ENCODE assay signal across 2 cellular contexts in the genomic region with DNA sequence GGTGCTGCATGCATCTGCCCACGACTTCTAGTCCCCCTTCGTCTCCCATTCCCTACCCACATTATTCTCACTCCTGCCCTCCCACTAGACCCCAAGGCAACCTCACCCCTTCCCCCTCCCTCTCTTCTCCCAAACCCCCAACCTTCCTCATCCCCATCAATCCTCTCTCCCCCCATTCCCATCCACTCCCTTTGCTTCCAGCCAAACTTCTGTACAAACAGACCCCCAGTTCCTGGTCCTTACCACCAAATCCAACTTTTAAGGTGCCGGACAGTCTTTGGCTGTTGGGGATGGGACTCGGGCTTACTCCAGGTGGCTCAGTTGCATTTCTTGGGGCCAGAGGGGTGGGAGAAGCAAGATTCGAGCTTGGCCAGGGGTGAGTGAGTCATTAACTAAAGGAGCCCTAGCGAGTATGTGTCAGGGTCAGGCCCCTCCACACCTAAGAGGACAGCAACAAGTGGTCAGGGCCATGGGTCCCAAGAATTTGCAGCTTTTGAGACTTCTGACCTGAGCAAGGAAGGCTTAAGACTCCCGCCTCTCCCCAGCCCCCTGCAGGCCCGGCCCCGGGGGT.
TF ChIP-seq lines count a peak whose summit lies in the region.

A gene (minus strand): TSS at position 488 of the 571 bp plus-strand sequence. CDS start 638 bp downstream, outside the sequence.

TF ChIP-seq in HEK293, 187 proteins besides CTCF, POLR2A, EP300 and RAD21:
- no peak for TF ChIP-seq ZNF600 (tag by site-specific recombination; IDR thresholded peaks at IDR 0.05)
- TF ChIP-seq SCRT2 (tag by site-specific recombination; IDR thresholded peaks at IDR 0.05) = peak; percentile 65
TF ChIP-seq in HEK293: peak in this region for 1.

TF ChIP-seq in H1, 55 proteins besides CTCF, POLR2A, EP300 and RAD21:
- TF ChIP-seq, protein P1, sequence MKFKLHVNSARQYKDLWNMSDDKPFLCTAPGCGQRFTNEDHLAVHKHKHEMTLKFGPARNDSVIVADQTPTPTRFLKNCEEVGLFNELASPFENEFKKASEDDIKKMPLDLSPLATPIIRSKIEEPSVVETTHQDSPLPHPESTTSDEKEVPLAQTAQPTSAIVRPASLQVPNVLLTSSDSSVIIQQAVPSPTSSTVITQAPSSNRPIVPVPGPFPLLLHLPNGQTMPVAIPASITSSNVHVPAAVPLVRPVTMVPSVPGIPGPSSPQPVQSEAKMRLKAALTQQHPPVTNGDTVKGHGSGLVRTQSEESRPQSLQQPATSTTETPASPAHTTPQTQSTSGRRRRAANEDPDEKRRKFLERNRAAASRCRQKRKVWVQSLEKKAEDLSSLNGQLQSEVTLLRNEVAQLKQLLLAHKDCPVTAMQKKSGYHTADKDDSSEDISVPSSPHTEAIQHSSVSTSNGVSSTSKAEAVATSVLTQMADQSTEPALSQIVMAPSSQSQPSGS (IDR thresholded peaks at IDR 0.05; ENCODE audit: low read length) = no peak
- TF ChIP-seq RXRA (IDR thresholded peaks at IDR 0.05; ENCODE audit: insufficient read depth, low read depth, low read length) = no peak
- TF ChIP-seq CBX8 (IDR thresholded peaks at IDR 0.05; ENCODE audit: borderline replicate concordance, low read depth, low read length) = no peak
- TF ChIP-seq NRF1 (IDR thresholded peaks at IDR 0.05; ENCODE audit: low read depth, low read length) = no peak
- TF ChIP-seq, protein P2, sequence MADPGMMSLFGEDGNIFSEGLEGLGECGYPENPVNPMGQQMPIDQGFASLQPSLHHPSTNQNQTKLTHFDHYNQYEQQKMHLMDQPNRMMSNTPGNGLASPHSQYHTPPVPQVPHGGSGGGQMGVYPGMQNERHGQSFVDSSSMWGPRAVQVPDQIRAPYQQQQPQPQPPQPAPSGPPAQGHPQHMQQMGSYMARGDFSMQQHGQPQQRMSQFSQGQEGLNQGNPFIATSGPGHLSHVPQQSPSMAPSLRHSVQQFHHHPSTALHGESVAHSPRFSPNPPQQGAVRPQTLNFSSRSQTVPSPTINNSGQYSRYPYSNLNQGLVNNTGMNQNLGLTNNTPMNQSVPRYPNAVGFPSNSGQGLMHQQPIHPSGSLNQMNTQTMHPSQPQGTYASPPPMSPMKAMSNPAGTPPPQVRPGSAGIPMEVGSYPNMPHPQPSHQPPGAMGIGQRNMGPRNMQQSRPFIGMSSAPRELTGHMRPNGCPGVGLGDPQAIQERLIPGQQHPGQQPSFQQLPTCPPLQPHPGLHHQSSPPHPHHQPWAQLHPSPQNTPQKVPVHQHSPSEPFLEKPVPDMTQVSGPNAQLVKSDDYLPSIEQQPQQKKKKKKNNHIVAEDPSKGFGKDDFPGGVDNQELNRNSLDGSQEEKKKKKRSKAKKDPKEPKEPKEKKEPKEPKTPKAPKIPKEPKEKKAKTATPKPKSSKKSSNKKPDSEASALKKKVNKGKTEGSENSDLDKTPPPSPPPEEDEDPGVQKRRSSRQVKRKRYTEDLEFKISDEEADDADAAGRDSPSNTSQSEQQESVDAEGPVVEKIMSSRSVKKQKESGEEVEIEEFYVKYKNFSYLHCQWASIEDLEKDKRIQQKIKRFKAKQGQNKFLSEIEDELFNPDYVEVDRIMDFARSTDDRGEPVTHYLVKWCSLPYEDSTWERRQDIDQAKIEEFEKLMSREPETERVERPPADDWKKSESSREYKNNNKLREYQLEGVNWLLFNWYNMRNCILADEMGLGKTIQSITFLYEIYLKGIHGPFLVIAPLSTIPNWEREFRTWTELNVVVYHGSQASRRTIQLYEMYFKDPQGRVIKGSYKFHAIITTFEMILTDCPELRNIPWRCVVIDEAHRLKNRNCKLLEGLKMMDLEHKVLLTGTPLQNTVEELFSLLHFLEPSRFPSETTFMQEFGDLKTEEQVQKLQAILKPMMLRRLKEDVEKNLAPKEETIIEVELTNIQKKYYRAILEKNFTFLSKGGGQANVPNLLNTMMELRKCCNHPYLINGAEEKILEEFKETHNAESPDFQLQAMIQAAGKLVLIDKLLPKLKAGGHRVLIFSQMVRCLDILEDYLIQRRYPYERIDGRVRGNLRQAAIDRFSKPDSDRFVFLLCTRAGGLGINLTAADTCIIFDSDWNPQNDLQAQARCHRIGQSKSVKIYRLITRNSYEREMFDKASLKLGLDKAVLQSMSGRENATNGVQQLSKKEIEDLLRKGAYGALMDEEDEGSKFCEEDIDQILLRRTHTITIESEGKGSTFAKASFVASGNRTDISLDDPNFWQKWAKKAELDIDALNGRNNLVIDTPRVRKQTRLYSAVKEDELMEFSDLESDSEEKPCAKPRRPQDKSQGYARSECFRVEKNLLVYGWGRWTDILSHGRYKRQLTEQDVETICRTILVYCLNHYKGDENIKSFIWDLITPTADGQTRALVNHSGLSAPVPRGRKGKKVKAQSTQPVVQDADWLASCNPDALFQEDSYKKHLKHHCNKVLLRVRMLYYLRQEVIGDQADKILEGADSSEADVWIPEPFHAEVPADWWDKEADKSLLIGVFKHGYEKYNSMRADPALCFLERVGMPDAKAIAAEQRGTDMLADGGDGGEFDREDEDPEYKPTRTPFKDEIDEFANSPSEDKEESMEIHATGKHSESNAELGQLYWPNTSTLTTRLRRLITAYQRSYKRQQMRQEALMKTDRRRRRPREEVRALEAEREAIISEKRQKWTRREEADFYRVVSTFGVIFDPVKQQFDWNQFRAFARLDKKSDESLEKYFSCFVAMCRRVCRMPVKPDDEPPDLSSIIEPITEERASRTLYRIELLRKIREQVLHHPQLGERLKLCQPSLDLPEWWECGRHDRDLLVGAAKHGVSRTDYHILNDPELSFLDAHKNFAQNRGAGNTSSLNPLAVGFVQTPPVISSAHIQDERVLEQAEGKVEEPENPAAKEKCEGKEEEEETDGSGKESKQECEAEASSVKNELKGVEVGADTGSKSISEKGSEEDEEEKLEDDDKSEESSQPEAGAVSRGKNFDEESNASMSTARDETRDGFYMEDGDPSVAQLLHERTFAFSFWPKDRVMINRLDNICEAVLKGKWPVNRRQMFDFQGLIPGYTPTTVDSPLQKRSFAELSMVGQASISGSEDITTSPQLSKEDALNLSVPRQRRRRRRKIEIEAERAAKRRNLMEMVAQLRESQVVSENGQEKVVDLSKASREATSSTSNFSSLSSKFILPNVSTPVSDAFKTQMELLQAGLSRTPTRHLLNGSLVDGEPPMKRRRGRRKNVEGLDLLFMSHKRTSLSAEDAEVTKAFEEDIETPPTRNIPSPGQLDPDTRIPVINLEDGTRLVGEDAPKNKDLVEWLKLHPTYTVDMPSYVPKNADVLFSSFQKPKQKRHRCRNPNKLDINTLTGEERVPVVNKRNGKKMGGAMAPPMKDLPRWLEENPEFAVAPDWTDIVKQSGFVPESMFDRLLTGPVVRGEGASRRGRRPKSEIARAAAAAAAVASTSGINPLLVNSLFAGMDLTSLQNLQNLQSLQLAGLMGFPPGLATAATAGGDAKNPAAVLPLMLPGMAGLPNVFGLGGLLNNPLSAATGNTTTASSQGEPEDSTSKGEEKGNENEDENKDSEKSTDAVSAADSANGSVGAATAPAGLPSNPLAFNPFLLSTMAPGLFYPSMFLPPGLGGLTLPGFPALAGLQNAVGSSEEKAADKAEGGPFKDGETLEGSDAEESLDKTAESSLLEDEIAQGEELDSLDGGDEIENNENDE (IDR thresholded peaks at IDR 0.05; ENCODE audit: insufficient replicate concordance, low read length) = no peak
- TF ChIP-seq, protein P3, sequence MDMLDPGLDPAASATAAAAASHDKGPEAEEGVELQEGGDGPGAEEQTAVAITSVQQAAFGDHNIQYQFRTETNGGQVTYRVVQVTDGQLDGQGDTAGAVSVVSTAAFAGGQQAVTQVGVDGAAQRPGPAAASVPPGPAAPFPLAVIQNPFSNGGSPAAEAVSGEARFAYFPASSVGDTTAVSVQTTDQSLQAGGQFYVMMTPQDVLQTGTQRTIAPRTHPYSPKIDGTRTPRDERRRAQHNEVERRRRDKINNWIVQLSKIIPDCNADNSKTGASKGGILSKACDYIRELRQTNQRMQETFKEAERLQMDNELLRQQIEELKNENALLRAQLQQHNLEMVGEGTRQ (IDR thresholded peaks at IDR 0.05; ENCODE audit: low read length) = no peak
- TF ChIP-seq SP1 (IDR thresholded peaks at IDR 0.05; ENCODE audit: low read depth, low read length) = no peak
- no peak for TF ChIP-seq JUND (IDR thresholded peaks at IDR 0.05; ENCODE audit: low read length)
- no peak for TF ChIP-seq CREB1 (IDR thresholded peaks at IDR 0.05)
